8 cellular contexts compared by ENCODE assay signal in the genomic region with DNA sequence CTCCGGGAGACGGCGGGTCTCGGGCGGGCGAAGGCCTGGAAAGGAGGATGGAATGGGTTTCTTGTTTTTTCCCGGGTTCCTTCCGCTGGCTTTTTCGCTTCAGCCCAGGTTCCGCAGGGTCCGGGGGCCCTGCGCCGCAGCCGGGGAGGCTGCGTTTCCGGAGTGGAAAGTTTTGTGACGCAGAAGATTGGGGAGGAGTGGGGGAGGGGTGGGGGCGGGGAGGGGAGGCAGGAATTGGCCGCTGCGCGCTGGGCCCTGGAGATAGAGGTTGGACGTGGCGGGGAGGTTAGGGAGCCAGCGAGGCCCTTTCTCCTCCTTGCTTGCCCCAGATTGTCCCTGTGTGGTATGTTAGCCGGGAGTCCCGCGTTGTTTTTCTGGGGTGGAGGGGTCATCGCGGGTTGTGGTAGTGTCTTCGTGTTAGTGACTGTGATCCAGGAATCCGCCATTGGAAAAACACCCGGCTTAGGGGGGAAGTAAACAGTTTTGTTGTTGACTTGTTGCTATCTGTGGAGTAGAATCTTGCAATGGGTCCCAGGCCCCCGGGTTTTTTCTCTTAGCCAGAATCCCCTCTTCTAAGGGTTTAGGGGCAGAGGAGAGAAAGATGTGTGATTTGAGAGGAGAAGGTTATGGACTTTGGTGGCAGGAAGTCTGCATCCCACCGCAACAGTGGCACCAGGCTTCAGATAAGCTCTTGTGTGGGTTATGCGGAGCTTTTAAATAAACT. TPM values are rescaled to one million over a fixed set of nuclear protein-coding genes. Genes with fewer than 3 reads are reported as not detected.
A peak's percentile ranks its signal among the peaks of the same experiment; 100 is the strongest.
DNase-seq lines count a peak whose midpoint lies in the region; ATAC-seq, FAIRE-seq and TF ChIP-seq lines count a peak whose summit lies in the region.

No MANE protein-coding gene starts in this region.

- no peaks in the 10 kb centered on the region for H3K9me3 ChIP-seq in HepG2 (ENCODE audit: low read length)

- peak overlapping the region; percentile 100 for H3K27ac ChIP-seq in HepG2 (ENCODE audit: extremely low read length, insufficient read depth, low read length)

- H3K9ac ChIP-seq in HepG2 (ENCODE audit: insufficient read depth, low read depth, low read length): peak overlapping the region; percentile 98

- in situ Hi-C loops in HepG2 (cut with HindIII; ENCODE audit: extremely low pct_ligation_motif_present, low pct_unique_long_range_greater_than_20kb): no loop called here

- FAIRE-seq in HepG2 (lab: Jason Lieb, UNC): no peak

- H2AFZ ChIP-seq in HepG2 (ENCODE audit: low read length): no peak overlapping the region

- peaks cover 28% of the 10 kb centered on the region for H3K4me1 ChIP-seq in HepG2 (ENCODE audit: insufficient read depth, low read length)

- H4K20me1 ChIP-seq in HepG2 (ENCODE audit: insufficient read depth, low read length): peaks cover 51% of the 10 kb centered on the region

- H3K36me3 ChIP-seq in HepG2 (replicated peaks in 1 of 2; ENCODE audit: control insufficient read depth in 1 of 2, insufficient read depth in 2 of 2, low read length in 2 of 2): peaks cover 0 to 1% of the 10 kb centered on the region in 2 experiments; a peak in 3 of 5 replicates

- CTCF ChIA-PET in HepG2 (lab: Yijun Ruan, JAX; ENCODE audit: low intra/inter-chr PET ratio, low total read pairs): no interaction called here

- DNase-seq in NCI-H2196 (lab: John Stamatoyannopoulos, UW; ENCODE audit: unreplicated experiment) (peak; percentile 5), NCI-H2196 treated with DMSO at 0.1 percent for 48 hours (lab: John Stamatoyannopoulos, UW; ENCODE audit: unreplicated experiment) (no peak), HUDEP-2 (lab: John Stamatoyannopoulos, UW; ENCODE audit: unreplicated experiment in 76 of 76) (peak in 39 of 76 experiments; percentile 0 to 49 (median 11)), cerebellum (ENCODE audit: low spot score) (peak; percentile 31), HepG2 (ENCODE audit: low spot score) (no peak)
- DNase-seq in stimulated activated CD4-positive, alpha-beta T cell treated with anti-CD3 and anti-CD28 coated beads, Interleukin-4, amount 100 ng/mL, for 24 hours: peak; percentile 61

- H3K27me3 ChIP-seq in HepG2 (ENCODE audit: control insufficient read depth in 1 of 2, insufficient read depth in 2 of 2, low read length in 2 of 2): no peaks in the 10 kb centered on the region; a peak in 1 of 5 replicates

- peak; percentile 2 to 7 for ATAC-seq in activated CD4-positive, CD25-positive, alpha-beta regulatory T cell treated with anti-CD3 and anti-CD28 coated beads, Interleukin-2, amount 50 U/mL, for 24 hours
- ATAC-seq in HepG2 (no peak; the same call in 2 of the 3 replicates), HG03196 (IDR thresholded peaks at IDR 0.05; ENCODE audit: unreplicated experiment) (no peak)

- intact Hi-C loops in HepG2 (cut with micrococcal nuclease; ENCODE audit: unreplicated experiment): loop anchor here (5.0 to 10.0 kb wide), 3 partner anchors 47 to 107 kb away; no protein-coding TSS in a partner anchor

- POLR2A ChIA-PET in HepG2 (lab: Yijun Ruan, JAX): interaction anchor here (1.0 to 1.1 kb wide), 2 partner anchors 12 to 107 kb away, joined by 3 read pairs; no protein-coding TSS in a partner anchor

- peaks cover 60% of the 10 kb centered on the region for H3K79me2 ChIP-seq in HepG2 (ENCODE audit: insufficient read depth, low read length)

- TF ChIP-seq POLR2A in HepG2 (IDR thresholded peaks at IDR 0.05; ENCODE audit: insufficient read depth in 1 of 2, low read depth in 2 of 2, low read length in 2 of 2): no peak

- TF ChIP-seq EP300 in HepG2 (IDR thresholded peaks at IDR 0.05; ENCODE audit: low read depth in 2 of 2, low read length in 2 of 2) (peak in 1 of 2 experiments; percentile 28; a peak in 1 of 4 replicates), HepG2 (CRISPR knock-in tag; IDR thresholded peaks at IDR 0.05; ENCODE audit: borderline replicate concordance) (no peak)

- H3K4me3 ChIP-seq in HepG2 (replicated peaks in 1 of 3; ENCODE audit: insufficient read depth in 1 of 3, low read depth in 2 of 3, low read length in 3 of 3): peak overlapping the region; percentile 72 to 88 (median 84)

- no peak for TF ChIP-seq RAD21 in HepG2 (CRISPR knock-in tag; IDR thresholded peaks at IDR 0.05)

- no TSS peak for BruUV-seq in HepG2 (replicated peaks; lab: Mats Ljungman, UMichigan)

- 0% methylated on average over 2 of the region's 35 CpGs for WGBS in HepG2 (ENCODE audit: low lambda C conversion rate)

- no peak for TF ChIP-seq CTCF in HepG2 (CRISPR knock-in tag; IDR thresholded peaks at IDR 0.05)

- H3K4me2 ChIP-seq in HepG2 (ENCODE audit: low read depth, low read length): peak overlapping the region; percentile 90

TF ChIP-seq in HepG2, 621 proteins besides CTCF, POLR2A, EP300 and RAD21 (continues in another document):
- TF ChIP-seq ZNF777 (CRISPR knock-in tag; IDR thresholded peaks at IDR 0.05): no peak
- TF ChIP-seq ZNF788 (CRISPR knock-in tag; IDR thresholded peaks at IDR 0.05; ENCODE audit: borderline replicate concordance): no peak
- TF ChIP-seq XRCC5 (optimal IDR thresholded peaks at IDR 0.05; ENCODE audit: low read length): no peak
- TF ChIP-seq HDAC1 (CRISPR knock-in tag; IDR thresholded peaks at IDR 0.05): no peak
- TF ChIP-seq KAT7 (CRISPR knock-in tag; IDR thresholded peaks at IDR 0.05; ENCODE audit: borderline replicate concordance): no peak
- no peak for TF ChIP-seq RELA (CRISPR knock-in tag; IDR thresholded peaks at IDR 0.05)
- TF ChIP-seq ATAD3A (CRISPR knock-in tag; IDR thresholded peaks at IDR 0.05): no peak
- TF ChIP-seq, protein P1, sequence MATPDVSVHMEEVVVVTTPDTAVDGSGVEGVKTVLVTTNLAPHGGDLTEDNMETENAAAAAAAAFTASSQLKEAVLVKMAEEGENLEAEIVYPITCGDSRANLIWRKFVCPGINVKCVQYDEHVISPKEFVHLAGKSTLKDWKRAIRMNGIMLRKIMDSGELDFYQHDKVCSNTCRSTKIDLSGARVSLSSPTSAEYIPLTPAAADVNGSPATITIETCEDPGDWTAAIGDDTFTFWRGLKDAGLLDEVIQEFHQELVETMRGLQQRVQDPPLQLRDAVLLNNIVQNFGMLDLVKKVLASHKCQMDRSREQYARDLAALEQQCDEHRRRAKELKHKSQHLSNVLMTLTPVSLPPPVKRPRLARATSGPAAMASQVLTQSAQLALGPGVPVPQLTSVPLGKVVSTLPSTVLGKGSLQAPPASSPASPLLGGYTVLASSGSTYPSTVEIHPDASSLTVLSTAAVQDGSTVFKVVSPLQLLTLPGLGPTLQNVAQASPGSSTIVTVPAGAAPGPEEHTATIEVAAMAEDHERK (CRISPR knock-in tag; IDR thresholded peaks at IDR 0.05; ENCODE audit: low read depth): no peak
- TF ChIP-seq, protein P2, sequence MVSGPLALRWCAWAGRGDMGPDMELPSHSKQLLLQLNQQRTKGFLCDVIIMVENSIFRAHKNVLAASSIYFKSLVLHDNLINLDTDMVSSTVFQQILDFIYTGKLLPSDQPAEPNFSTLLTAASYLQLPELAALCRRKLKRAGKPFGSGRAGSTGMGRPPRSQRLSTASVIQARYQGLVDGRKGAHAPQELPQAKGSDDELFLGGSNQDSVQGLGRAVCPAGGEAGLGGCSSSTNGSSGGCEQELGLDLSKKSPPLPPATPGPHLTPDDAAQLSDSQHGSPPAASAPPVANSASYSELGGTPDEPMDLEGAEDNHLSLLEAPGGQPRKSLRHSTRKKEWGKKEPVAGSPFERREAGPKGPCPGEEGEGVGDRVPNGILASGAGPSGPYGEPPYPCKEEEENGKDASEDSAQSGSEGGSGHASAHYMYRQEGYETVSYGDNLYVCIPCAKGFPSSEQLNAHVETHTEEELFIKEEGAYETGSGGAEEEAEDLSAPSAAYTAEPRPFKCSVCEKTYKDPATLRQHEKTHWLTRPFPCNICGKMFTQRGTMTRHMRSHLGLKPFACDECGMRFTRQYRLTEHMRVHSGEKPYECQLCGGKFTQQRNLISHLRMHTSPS (CRISPR knock-in tag; IDR thresholded peaks at IDR 0.05; ENCODE audit: low read depth): no peak
- TF ChIP-seq, protein P3, sequence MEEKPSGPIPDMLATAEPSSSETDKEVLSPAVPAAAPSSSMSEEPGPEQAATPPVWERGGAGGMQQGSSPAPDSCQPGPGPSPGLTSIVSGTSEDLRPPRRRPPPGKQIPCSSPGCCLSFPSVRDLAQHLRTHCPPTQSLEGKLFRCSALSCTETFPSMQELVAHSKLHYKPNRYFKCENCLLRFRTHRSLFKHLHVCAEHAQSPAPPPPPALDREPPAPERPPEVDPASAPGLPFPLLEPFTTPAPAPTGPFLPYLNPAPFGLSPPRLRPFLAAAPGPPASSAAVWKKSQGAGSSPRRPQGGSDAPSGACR (CRISPR knock-in tag; IDR thresholded peaks at IDR 0.05): no peak
- TF ChIP-seq ZMYM3 (CRISPR knock-in tag; IDR thresholded peaks at IDR 0.05): no peak

RNA-seq across cellular contexts. Expression of a gene that starts 1.1 kb away (rescaled TPM):
- 220 TPM for total RNA-seq in cerebellum
- 239 and 370 TPM in 2 replicates for total RNA-seq in HepG2 (2016; rRNA removed; fragmentation: Illumina TruSeq; extraction: Trizol)
- total RNA-seq in HepG2 (2016; cell fraction: cytosol; rRNA removed; fragmentation: Illumina TruSeq; extraction: Trizol; ENCODE audit: low read depth): 10.9 and 11.5 TPM in 2 replicates
- total RNA-seq in HepG2 (2016; cell fraction: insoluble cytoplasmic fraction; rRNA removed; fragmentation: Illumina TruSeq; extraction: Trizol): 250 and 342 TPM in 2 replicates
- 50.1 and 56.9 TPM in 2 replicates for total RNA-seq in HepG2 (2016; cell fraction: membrane; rRNA removed; fragmentation: Illumina TruSeq; extraction: Trizol)
- total RNA-seq in HepG2 (2016; cell fraction: nucleus; rRNA removed; fragmentation: Illumina TruSeq; extraction: Trizol): 205 and 220 TPM in 2 replicates
- polyA plus RNA-seq in HepG2 (2011; rRNA removed): 53.0 and 53.5 TPM in 2 replicates
- 22.8 and 38.5 TPM in 2 replicates for polyA plus RNA-seq in HepG2 (2011; cell fraction: cytosol; rRNA removed)
- 46.9 and 70.9 TPM in 2 replicates for polyA plus RNA-seq in HepG2 (2011; cell fraction: nucleus; rRNA removed)
- polyA plus RNA-seq in HepG2 (2012): 111 and 117 TPM in 2 replicates
- polyA plus RNA-seq in HepG2 (2016; cell fraction: cytosol; fragmentation: Illumina TruSeq; extraction: Trizol; ENCODE audit: low read depth): 3.4 and 4.0 TPM in 2 replicates
- 216 and 226 TPM in 2 replicates for polyA plus RNA-seq in HepG2 (2016; cell fraction: insoluble cytoplasmic fraction; fragmentation: Illumina TruSeq; extraction: Trizol; ENCODE audit: low read depth)
- polyA plus RNA-seq in HepG2 (2016; cell fraction: membrane; fragmentation: Illumina TruSeq; extraction: Trizol; ENCODE audit: low read depth): 12.2 and 15.8 TPM in 2 replicates
- 181 and 195 TPM in 2 replicates for polyA plus RNA-seq in HepG2 (2016; cell fraction: nucleus; fragmentation: Illumina TruSeq; extraction: Trizol; ENCODE audit: insufficient read depth, low read depth)
- polyA minus RNA-seq in HepG2 (2011; rRNA and poly(A)+ RNA removed; ENCODE audit: low replicate concordance): 87.7 and 227 TPM in 2 replicates
- 89.6 and 98.9 TPM in 2 replicates for polyA minus RNA-seq in HepG2 (2011; cell fraction: cytosol; rRNA and poly(A)+ RNA removed)
- polyA minus RNA-seq in HepG2 (2011; cell fraction: nucleus; rRNA and poly(A)+ RNA removed): 324 and 365 TPM in 2 replicates

Comparison
In these comparisons a context has a peak if more than half of its experiments do, and no peak if none do; other contexts are left out.
1. DNase-seq: peak in NCI-H2196 (single experiment), HUDEP-2 (39 of 76), cerebellum (single experiment) and stimulated activated CD4-positive, alpha-beta T cell treated with anti-CD3 and anti-CD28 coated beads, Interleukin-4, amount 100 ng/mL, for 24 hours (single experiment); none in NCI-H2196 treated with DMSO at 0.1 percent for 48 hours (single experiment) and HepG2 (single experiment).
2. ATAC-seq: peak in activated CD4-positive, CD25-positive, alpha-beta regulatory T cell treated with anti-CD3 and anti-CD28 coated beads, Interleukin-2, amount 50 U/mL, for 24 hours (2 of 2); none in HepG2 (single experiment) and HG03196 (single experiment).